Comparison of ENCODE assay signal across 1 cellular context in genomic region chr6:52724406-52725121, GRCh38.
A peak's percentile ranks its signal among the peaks of the same experiment; 100 is the strongest.
TF ChIP-seq lines count a peak whose summit lies in the region.

No MANE protein-coding gene starts in this region.

TF ChIP-seq in HepG2, 621 proteins besides CTCF, POLR2A, EP300 and RAD21 (continued from another document and continues in another):
- peak; percentile 43; the same call in 1 of the 2 replicates for TF ChIP-seq SP140L (CRISPR knock-in tag; IDR thresholded peaks at IDR 0.05; ENCODE audit: borderline replicate concordance)
- no peak for TF ChIP-seq ZBTB7A (CRISPR knock-in tag; IDR thresholded peaks at IDR 0.05)
- TF ChIP-seq, protein P1, sequence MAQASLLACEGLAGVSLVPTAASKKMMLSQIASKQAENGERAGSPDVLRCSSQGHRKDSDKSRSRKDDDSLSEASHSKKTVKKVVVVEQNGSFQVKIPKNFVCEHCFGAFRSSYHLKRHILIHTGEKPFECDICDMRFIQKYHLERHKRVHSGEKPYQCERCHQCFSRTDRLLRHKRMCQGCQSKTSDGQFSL (CRISPR knock-in tag; IDR thresholded peaks at IDR 0.05), result no peak
- TF ChIP-seq NFKB2 (CRISPR knock-in tag; IDR thresholded peaks at IDR 0.05; ENCODE audit: borderline replicate concordance), result peak; percentile 34; the same call in 1 of the 2 replicates
- TF ChIP-seq STAG1 (CRISPR knock-in tag; IDR thresholded peaks at IDR 0.05), result peak; percentile 92
- TF ChIP-seq ZNF441 (CRISPR knock-in tag; IDR thresholded peaks at IDR 0.05; ENCODE audit: borderline replicate concordance), result no peak
- TF ChIP-seq, protein P2, sequence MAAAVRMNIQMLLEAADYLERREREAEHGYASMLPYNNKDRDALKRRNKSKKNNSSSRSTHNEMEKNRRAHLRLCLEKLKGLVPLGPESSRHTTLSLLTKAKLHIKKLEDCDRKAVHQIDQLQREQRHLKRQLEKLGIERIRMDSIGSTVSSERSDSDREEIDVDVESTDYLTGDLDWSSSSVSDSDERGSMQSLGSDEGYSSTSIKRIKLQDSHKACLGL (CRISPR knock-in tag; IDR thresholded peaks at IDR 0.05), result no peak
- no peak for TF ChIP-seq TBX3 (IDR thresholded peaks at IDR 0.05; ENCODE audit: borderline replicate concordance)
- peak; percentile 78; the same call in 1 of the 2 replicates for TF ChIP-seq IRF2 (CRISPR knock-in tag; IDR thresholded peaks at IDR 0.05)
- peak; percentile 48; the same call in 1 of the 2 replicates for TF ChIP-seq ZNF768 (CRISPR knock-in tag; IDR thresholded peaks at IDR 0.05)
- no peak for TF ChIP-seq ZSCAN20 (CRISPR knock-in tag; IDR thresholded peaks at IDR 0.05; ENCODE audit: borderline replicate concordance)
- TF ChIP-seq ZNF644 (CRISPR knock-in tag; IDR thresholded peaks at IDR 0.05; ENCODE audit: low read depth), result peak; percentile 80; the same call in 1 of the 2 replicates
- TF ChIP-seq ZNF780A (CRISPR knock-in tag; IDR thresholded peaks at IDR 0.05), result no peak
- TF ChIP-seq TCF7L2 (IDR thresholded peaks at IDR 0.05; ENCODE audit: low read depth, low read length), result no peak
- TF ChIP-seq THYN1 (CRISPR knock-in tag; IDR thresholded peaks at IDR 0.05; ENCODE audit: borderline replicate concordance, low read depth), result 0 out of 2 replicates have a peak, but pooled peaks have one; percentile 19
- TF ChIP-seq, protein P3, sequence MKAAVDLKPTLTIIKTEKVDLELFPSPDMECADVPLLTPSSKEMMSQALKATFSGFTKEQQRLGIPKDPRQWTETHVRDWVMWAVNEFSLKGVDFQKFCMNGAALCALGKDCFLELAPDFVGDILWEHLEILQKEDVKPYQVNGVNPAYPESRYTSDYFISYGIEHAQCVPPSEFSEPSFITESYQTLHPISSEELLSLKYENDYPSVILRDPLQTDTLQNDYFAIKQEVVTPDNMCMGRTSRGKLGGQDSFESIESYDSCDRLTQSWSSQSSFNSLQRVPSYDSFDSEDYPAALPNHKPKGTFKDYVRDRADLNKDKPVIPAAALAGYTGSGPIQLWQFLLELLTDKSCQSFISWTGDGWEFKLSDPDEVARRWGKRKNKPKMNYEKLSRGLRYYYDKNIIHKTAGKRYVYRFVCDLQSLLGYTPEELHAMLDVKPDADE (CRISPR knock-in tag; IDR thresholded peaks at IDR 0.05), result no peak
- TF ChIP-seq ZNF136 (CRISPR knock-in tag; IDR thresholded peaks at IDR 0.05; ENCODE audit: low read depth), result no peak
- no peak for TF ChIP-seq GATA4 (IDR thresholded peaks at IDR 0.05; ENCODE audit: borderline replicate concordance, low read depth)
- TF ChIP-seq ZNF513 (CRISPR knock-in tag; conservative IDR thresholded peaks at IDR 0.05), result no peak
- TF ChIP-seq BHLHE40 (IDR thresholded peaks at IDR 0.05; ENCODE audit: low read length), result no peak
- TF ChIP-seq SP5 (CRISPR knock-in tag; IDR thresholded peaks at IDR 0.05; ENCODE audit: borderline replicate concordance, low read depth), result no peak
- 0 out of 2 replicates have a peak, but pooled peaks have one; percentile 43 for TF ChIP-seq ZNF264 (CRISPR knock-in tag; IDR thresholded peaks at IDR 0.05)
- TF ChIP-seq ZFAT (CRISPR knock-in tag; conservative IDR thresholded peaks at IDR 0.05), result no peak
- no peak for TF ChIP-seq NR3C1 (CRISPR knock-in tag; IDR thresholded peaks at IDR 0.05)
- TF ChIP-seq SP2 (CRISPR knock-in tag; IDR thresholded peaks at IDR 0.05), result no peak
- no peak for TF ChIP-seq ASH2L (IDR thresholded peaks at IDR 0.05; ENCODE audit: insufficient read length, low read depth, low read length)
- TF ChIP-seq POLR2AphosphoS5 (IDR thresholded peaks at IDR 0.05; ENCODE audit: low read depth, low read length), result no peak
- TF ChIP-seq, protein P4, sequence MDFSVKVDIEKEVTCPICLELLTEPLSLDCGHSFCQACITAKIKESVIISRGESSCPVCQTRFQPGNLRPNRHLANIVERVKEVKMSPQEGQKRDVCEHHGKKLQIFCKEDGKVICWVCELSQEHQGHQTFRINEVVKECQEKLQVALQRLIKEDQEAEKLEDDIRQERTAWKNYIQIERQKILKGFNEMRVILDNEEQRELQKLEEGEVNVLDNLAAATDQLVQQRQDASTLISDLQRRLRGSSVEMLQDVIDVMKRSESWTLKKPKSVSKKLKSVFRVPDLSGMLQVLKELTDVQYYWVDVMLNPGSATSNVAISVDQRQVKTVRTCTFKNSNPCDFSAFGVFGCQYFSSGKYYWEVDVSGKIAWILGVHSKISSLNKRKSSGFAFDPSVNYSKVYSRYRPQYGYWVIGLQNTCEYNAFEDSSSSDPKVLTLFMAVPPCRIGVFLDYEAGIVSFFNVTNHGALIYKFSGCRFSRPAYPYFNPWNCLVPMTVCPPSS (IDR thresholded peaks at IDR 0.05), result no peak
- no peak for TF ChIP-seq ZNF101 (CRISPR knock-in tag; IDR thresholded peaks at IDR 0.05; ENCODE audit: borderline replicate concordance, low read depth)
- TF ChIP-seq WIZ (CRISPR knock-in tag; IDR thresholded peaks at IDR 0.05), result no peak
- no peak for TF ChIP-seq PRDM4 (CRISPR knock-in tag; IDR thresholded peaks at IDR 0.05; ENCODE audit: borderline replicate concordance)
- no peak for TF ChIP-seq MBD4 (IDR thresholded peaks at IDR 0.05; ENCODE audit: borderline replicate concordance, low read length)
- TF ChIP-seq SNAPC5 (CRISPR knock-in tag; IDR thresholded peaks at IDR 0.05; ENCODE audit: borderline replicate concordance), result no peak
- TF ChIP-seq ZFP36 (IDR thresholded peaks at IDR 0.05; ENCODE audit: borderline replicate concordance, low read depth, low read length, partially characterized antibody), result no peak
- no peak for TF ChIP-seq PHF20 (CRISPR knock-in tag; IDR thresholded peaks at IDR 0.05)
- TF ChIP-seq KLF13 (CRISPR knock-in tag; IDR thresholded peaks at IDR 0.05), result peak; percentile 32; the same call in 1 of the 2 replicates
- TF ChIP-seq, protein P5, sequence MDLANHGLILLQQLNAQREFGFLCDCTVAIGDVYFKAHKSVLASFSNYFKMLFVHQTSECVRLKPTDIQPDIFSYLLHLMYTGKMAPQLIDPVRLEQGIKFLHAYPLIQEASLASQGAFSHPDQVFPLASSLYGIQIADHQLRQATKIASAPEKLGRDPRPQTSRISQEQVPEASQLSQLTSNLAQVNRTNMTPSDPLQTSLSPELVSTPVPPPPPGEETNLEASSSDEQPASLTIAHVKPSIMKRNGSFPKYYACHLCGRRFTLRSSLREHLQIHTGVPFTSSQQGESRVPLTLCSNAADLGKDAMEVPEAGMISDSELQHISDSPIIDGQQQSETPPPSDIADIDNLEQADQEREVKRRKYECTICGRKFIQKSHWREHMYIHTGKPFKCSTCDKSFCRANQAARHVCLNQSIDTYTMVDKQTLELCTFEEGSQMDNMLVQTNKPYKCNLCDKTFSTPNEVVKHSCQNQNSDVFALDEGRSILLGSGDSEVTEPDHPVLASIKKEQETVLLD (CRISPR knock-in tag; IDR thresholded peaks at IDR 0.05; ENCODE audit: low read depth), result no peak
- TF ChIP-seq ZNF501 (CRISPR knock-in tag; IDR thresholded peaks at IDR 0.05), result no peak; the same call in 1 of the 2 replicates
- TF ChIP-seq ZNF326 (CRISPR knock-in tag; IDR thresholded peaks at IDR 0.05; ENCODE audit: borderline replicate concordance), result no peak
- no peak for TF ChIP-seq ZNF224 (CRISPR knock-in tag; IDR thresholded peaks at IDR 0.05)
- TF ChIP-seq FOXM1 (CRISPR knock-in tag; IDR thresholded peaks at IDR 0.05), result no peak
- TF ChIP-seq RERE (CRISPR knock-in tag; IDR thresholded peaks at IDR 0.05; ENCODE audit: low read depth), result no peak
- TF ChIP-seq ZNF678 (CRISPR knock-in tag; IDR thresholded peaks at IDR 0.05), result no peak
- TF ChIP-seq, protein P6, sequence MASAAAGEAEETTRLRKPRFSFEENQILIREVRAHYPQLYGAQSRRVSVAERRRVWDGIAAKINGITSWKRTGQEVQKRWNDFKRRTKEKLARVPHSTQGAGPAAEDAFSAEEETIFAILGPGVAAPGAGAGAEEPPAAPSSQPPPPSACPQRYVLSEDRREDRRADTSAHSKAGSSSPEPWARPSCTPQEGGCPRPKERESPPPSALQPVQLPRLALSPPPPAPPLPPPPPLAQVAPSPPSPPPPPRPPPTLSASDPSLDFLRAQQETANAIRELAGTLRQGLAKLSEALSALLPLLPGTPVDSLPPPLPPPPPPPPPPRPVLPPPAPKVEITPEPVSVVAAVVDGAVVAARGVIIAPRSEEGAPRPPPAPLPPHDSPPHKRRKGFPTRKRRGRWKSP (CRISPR knock-in tag; IDR thresholded peaks at IDR 0.05), result no peak
- peak; percentile 61 for TF ChIP-seq YY1 (IDR thresholded peaks at IDR 0.05; ENCODE audit: insufficient read depth, insufficient replicate concordance, low read depth, low read length)
- no peak for TF ChIP-seq ISX (CRISPR knock-in tag; conservative IDR thresholded peaks at IDR 0.05)
- TF ChIP-seq, protein P7, sequence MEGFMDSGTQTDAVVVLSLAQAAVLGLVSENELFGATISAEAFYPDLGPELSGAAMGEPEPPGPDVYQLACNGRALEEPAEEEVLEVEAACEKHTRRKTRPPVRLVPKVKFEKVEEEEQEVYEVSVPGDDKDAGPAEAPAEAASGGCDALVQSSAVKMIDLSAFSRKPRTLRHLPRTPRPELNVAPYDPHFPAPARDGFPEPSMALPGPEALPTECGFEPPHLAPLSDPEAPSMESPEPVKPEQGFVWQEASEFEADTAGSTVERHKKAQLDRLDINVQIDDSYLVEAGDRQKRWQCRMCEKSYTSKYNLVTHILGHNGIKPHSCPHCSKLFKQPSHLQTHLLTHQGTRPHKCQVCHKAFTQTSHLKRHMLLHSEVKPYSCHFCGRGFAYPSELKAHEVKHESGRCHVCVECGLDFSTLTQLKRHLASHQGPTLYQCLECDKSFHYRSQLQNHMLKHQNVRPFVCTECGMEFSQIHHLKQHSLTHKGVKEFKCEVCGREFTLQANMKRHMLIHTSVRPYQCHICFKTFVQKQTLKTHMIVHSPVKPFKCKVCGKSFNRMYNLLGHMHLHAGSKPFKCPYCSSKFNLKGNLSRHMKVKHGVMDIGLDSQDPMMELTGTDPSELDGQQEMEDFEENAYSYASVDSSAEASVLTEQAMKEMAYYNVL (CRISPR knock-in tag; IDR thresholded peaks at IDR 0.05; ENCODE audit: borderline replicate concordance), result peak; percentile 22; the same call in 1 of the 2 replicates
- peak; percentile 90 for TF ChIP-seq ZMYM4 (CRISPR knock-in tag; IDR thresholded peaks at IDR 0.05)
- peak; percentile 53; the same call in 1 of the 2 replicates for TF ChIP-seq ZNF33B (CRISPR knock-in tag; IDR thresholded peaks at IDR 0.05)
- no peak for TF ChIP-seq SNAI1 (CRISPR knock-in tag; IDR thresholded peaks at IDR 0.05; ENCODE audit: borderline replicate concordance)
